Comparison of ENCODE assay signal across 1 cellular context in genomic region chr4:101156619-101157310, GRCh38.
TF ChIP-seq lines count a peak whose summit lies in the region.

No MANE protein-coding gene starts in this region.

TF ChIP-seq in IMR-90, 13 proteins besides CTCF, POLR2A, EP300 and RAD21:
- no peak for TF ChIP-seq ELK1 (IDR thresholded peaks at IDR 0.05; ENCODE audit: borderline replicate concordance, low read depth, low read length)
- no peak for TF ChIP-seq RFX5 (IDR thresholded peaks at IDR 0.05; ENCODE audit: low read depth, low read length)
- no peak for TF ChIP-seq MAFK (IDR thresholded peaks at IDR 0.05; ENCODE audit: low read depth, low read length)
